1 cellular context compared by ENCODE assay signal in the genomic region with DNA sequence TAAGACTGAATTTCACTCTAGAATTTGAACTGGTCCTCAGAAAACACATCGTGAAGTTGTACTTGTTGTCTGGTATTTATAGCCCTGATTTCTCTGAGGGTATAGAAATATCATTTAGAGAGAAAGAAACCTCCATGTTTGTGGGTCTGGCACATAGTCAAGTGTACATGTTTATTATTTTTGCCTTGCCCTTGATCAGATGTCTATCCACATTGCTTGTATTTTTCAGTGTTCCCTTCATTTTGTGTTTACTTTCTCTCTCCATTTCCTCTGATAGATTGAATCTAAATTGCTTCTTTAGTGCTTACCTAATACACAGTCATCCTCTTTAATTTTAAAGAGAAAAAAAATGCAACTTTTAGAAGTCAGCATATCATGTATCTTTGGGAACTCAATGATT.
TF ChIP-seq lines count a peak whose summit lies in the region.

No MANE protein-coding gene starts in this region.

TF ChIP-seq in IMR-90, 13 proteins besides CTCF, POLR2A, EP300 and RAD21:
- no peak for TF ChIP-seq MXI1 (IDR thresholded peaks at IDR 0.05; ENCODE audit: borderline replicate concordance, low read depth, low read length)
- TF ChIP-seq RFX5 (IDR thresholded peaks at IDR 0.05; ENCODE audit: low read depth, low read length), result no peak
- no peak for TF ChIP-seq BHLHE40 (IDR thresholded peaks at IDR 0.05; ENCODE audit: low read depth, low read length)
- TF ChIP-seq, protein P1, sequence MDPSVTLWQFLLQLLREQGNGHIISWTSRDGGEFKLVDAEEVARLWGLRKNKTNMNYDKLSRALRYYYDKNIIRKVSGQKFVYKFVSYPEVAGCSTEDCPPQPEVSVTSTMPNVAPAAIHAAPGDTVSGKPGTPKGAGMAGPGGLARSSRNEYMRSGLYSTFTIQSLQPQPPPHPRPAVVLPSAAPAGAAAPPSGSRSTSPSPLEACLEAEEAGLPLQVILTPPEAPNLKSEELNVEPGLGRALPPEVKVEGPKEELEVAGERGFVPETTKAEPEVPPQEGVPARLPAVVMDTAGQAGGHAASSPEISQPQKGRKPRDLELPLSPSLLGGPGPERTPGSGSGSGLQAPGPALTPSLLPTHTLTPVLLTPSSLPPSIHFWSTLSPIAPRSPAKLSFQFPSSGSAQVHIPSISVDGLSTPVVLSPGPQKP (IDR thresholded peaks at IDR 0.05; ENCODE audit: borderline replicate concordance, low read depth, low read length), result no peak
